In the genomic region with DNA sequence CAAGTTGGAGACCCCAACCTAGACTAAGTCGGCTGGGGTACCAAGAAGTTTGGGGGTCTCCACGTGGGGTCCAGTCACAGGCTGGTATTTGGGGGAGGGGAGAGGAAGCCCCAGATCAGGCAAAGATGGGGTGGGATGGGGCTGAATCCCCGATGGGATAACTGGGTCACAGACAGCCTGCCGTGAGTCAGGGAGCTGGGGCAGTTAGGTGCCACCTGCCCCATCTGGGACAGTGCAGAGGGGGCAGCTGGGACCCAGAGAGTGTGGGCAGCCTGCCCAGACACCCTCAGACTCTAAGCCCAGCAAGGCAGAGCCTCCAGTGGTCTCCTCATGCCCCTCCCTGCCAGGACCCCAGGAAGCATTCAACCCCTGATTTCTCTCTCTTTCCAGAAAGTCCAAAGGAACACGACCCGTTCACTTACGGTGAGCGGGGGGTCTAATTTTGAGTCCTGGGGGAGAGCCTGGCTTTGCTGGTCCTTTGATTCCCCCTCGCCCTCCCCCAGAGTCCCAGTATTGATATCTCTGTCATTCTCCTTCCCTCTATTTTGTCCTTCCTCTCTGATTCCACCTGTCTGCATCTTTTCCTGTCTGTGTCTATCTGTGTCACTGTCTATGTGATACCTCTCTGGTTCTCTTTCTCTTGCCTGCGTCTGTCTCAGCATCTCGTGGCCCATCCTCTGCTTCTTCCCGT, we compare ENCODE assay signal across 1 cellular context.
TF ChIP-seq lines count a peak whose summit lies in the region.

No MANE protein-coding gene starts in this region.

TF ChIP-seq in IMR-90, 13 proteins besides CTCF, POLR2A, EP300 and RAD21:
- TF ChIP-seq, protein P1, sequence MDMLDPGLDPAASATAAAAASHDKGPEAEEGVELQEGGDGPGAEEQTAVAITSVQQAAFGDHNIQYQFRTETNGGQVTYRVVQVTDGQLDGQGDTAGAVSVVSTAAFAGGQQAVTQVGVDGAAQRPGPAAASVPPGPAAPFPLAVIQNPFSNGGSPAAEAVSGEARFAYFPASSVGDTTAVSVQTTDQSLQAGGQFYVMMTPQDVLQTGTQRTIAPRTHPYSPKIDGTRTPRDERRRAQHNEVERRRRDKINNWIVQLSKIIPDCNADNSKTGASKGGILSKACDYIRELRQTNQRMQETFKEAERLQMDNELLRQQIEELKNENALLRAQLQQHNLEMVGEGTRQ (IDR thresholded peaks at IDR 0.05; ENCODE audit: low read depth, low read length), result no peak
- TF ChIP-seq NFE2L2 (IDR thresholded peaks at IDR 0.05; ENCODE audit: low read depth, low read length) (no peak), BHLHE40 (IDR thresholded peaks at IDR 0.05; ENCODE audit: low read depth, low read length) (no peak), CEBPB (IDR thresholded peaks at IDR 0.05; ENCODE audit: low read depth, low read length) (no peak), RFX5 (IDR thresholded peaks at IDR 0.05; ENCODE audit: low read depth, low read length) (no peak), MXI1 (IDR thresholded peaks at IDR 0.05; ENCODE audit: borderline replicate concordance, low read depth, low read length) (no peak), SMC3 (IDR thresholded peaks at IDR 0.05; ENCODE audit: low read depth, low read length) (no peak), CHD1 (IDR thresholded peaks at IDR 0.05; ENCODE audit: low read depth, low read length) (no peak), FOS (IDR thresholded peaks at IDR 0.05; ENCODE audit: low read depth, low read length) (no peak), MAFK (IDR thresholded peaks at IDR 0.05; ENCODE audit: low read depth, low read length) (no peak), RCOR1 (IDR thresholded peaks at IDR 0.05; ENCODE audit: insufficient replicate concordance, low read length) (no peak), MAZ (IDR thresholded peaks at IDR 0.05; ENCODE audit: borderline replicate concordance, low read depth, low read length) (no peak)
- TF ChIP-seq, protein P2, sequence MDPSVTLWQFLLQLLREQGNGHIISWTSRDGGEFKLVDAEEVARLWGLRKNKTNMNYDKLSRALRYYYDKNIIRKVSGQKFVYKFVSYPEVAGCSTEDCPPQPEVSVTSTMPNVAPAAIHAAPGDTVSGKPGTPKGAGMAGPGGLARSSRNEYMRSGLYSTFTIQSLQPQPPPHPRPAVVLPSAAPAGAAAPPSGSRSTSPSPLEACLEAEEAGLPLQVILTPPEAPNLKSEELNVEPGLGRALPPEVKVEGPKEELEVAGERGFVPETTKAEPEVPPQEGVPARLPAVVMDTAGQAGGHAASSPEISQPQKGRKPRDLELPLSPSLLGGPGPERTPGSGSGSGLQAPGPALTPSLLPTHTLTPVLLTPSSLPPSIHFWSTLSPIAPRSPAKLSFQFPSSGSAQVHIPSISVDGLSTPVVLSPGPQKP (IDR thresholded peaks at IDR 0.05; ENCODE audit: borderline replicate concordance, low read depth, low read length), result no peak
